In the genomic region with DNA sequence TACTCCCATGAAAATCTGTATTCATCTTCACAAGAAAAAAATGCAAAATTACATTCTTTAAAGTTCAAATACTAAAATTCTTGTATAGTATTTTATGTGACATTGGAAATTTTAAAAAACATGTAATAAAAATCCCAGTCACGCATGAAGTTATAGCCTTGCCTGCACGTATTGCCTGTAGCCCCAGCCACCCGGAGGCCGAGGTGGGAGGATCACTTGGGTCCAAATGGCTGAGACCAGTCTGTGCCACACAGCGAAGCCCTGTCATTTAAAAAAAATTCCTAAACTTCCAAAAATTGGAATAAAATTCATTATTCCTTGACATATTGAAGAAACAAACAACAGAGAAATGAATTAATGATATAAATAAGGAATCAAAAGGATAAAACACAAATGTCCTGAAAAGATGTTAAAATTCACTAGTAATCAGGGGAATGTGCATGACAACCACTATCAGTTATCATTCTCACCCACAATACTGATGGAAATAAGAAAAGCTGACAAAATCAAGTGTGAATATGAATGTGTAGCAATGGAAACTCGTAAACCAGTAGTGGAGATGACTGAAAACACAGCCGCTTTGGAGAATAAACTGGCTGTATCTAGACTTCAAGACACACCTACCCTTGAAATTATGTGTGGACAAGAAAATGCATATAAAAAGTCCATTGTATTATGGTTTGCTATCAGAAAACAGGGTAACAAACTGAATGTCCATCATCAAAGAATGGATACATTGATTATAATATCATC, we compare ENCODE assay signal across 1 cellular context.
TF ChIP-seq lines count a peak whose summit lies in the region.

No MANE protein-coding gene starts in this region.

TF ChIP-seq in A549, 52 proteins besides CTCF, POLR2A, EP300 and RAD21 (continued from another document):
- no peak for TF ChIP-seq KDM5A (IDR thresholded peaks at IDR 0.05)
- TF ChIP-seq FOSB (CRISPR knock-in tag; IDR thresholded peaks at IDR 0.05), result no peak
- TF ChIP-seq HOXA7 (CRISPR knock-in tag; IDR thresholded peaks at IDR 0.05), result no peak
- no peak for TF ChIP-seq EHF (CRISPR knock-in tag; IDR thresholded peaks at IDR 0.05)
TF ChIP-seq in A549: peak in this region for 0.
